In genomic region chr6:52271852-52272460, GRCh38 we compare ENCODE assay signal across 1 cellular context.
A peak's percentile ranks its signal among the peaks of the same experiment; 100 is the strongest.
TF ChIP-seq lines count a peak whose summit lies in the region.

No MANE protein-coding gene starts in this region.

TF ChIP-seq in HepG2, 621 proteins besides CTCF, POLR2A, EP300 and RAD21:
- no peak for TF ChIP-seq ZSCAN30 (CRISPR knock-in tag; IDR thresholded peaks at IDR 0.05)
- no peak for TF ChIP-seq ZNF761 (CRISPR knock-in tag; conservative IDR thresholded peaks at IDR 0.05)
- TF ChIP-seq RXRB (CRISPR knock-in tag; IDR thresholded peaks at IDR 0.05; ENCODE audit: borderline replicate concordance): peak; percentile 22; the same call in 1 of the 2 replicates
- no peak for TF ChIP-seq CREB1 (IDR thresholded peaks at IDR 0.05)
- 0 out of 2 replicates have a peak, but pooled peaks have one; percentile 46 for TF ChIP-seq CREB1 (CRISPR knock-in tag; IDR thresholded peaks at IDR 0.05)
- peak; percentile 15; the same call in 1 of the 2 replicates for TF ChIP-seq RBFOX2 (IDR thresholded peaks at IDR 0.05; ENCODE audit: low read depth, low read length)
- TF ChIP-seq KAT8 (CRISPR knock-in tag; IDR thresholded peaks at IDR 0.05): peak; percentile 36; the same call in 1 of the 2 replicates
- TF ChIP-seq ZMAT3 (CRISPR knock-in tag; conservative IDR thresholded peaks at IDR 0.05): no peak
- peak; percentile 31; the same call in 1 of the 2 replicates for TF ChIP-seq RARA (CRISPR knock-in tag; IDR thresholded peaks at IDR 0.05)
- TF ChIP-seq THAP11 (CRISPR knock-in tag; IDR thresholded peaks at IDR 0.05): 0 out of 2 replicates have a peak, but pooled peaks have one; percentile 42
- TF ChIP-seq ZNF10 (CRISPR knock-in tag; IDR thresholded peaks at IDR 0.05; ENCODE audit: borderline replicate concordance, low read depth): no peak
- TF ChIP-seq ARID5B (CRISPR knock-in tag; IDR thresholded peaks at IDR 0.05): peak; percentile 45
- TF ChIP-seq SAP130 (CRISPR knock-in tag; IDR thresholded peaks at IDR 0.05; ENCODE audit: low read depth): peak; percentile 24; the same call in 1 of the 2 replicates
- TF ChIP-seq ETV5 (CRISPR knock-in tag; IDR thresholded peaks at IDR 0.05; ENCODE audit: borderline replicate concordance): peak; percentile 21; the same call in 1 of the 2 replicates
- TF ChIP-seq, protein P1, sequence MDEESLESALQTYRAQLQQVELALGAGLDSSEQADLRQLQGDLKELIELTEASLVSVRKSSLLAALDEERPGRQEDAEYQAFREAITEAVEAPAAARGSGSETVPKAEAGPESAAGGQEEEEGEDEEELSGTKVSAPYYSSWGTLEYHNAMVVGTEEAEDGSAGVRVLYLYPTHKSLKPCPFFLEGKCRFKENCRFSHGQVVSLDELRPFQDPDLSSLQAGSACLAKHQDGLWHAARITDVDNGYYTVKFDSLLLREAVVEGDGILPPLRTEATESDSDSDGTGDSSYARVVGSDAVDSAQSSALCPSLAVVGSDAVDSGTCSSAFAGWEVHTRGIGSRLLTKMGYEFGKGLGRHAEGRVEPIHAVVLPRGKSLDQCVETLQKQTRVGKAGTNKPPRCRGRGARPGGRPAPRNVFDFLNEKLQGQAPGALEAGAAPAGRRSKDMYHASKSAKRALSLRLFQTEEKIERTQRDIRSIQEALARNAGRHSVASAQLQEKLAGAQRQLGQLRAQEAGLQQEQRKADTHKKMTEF (CRISPR knock-in tag; IDR thresholded peaks at IDR 0.05): peak; percentile 45; the same call in 1 of the 2 replicates
- TF ChIP-seq YEATS2 (CRISPR knock-in tag; IDR thresholded peaks at IDR 0.05; ENCODE audit: borderline replicate concordance): 0 out of 2 replicates have a peak, but pooled peaks have one; percentile 18
- TF ChIP-seq NCOA2 (CRISPR knock-in tag; IDR thresholded peaks at IDR 0.05): peak; percentile 75; the same call in 1 of the 2 replicates
- no peak for TF ChIP-seq ZNF619 (CRISPR knock-in tag; IDR thresholded peaks at IDR 0.05)
- peak; percentile 71 for TF ChIP-seq FOSL2 (CRISPR knock-in tag; IDR thresholded peaks at IDR 0.05)
- peak; percentile 60; the same call in 1 of the 2 replicates for TF ChIP-seq FOXA3 (CRISPR knock-in tag; IDR thresholded peaks at IDR 0.05)
- TF ChIP-seq, protein P2, sequence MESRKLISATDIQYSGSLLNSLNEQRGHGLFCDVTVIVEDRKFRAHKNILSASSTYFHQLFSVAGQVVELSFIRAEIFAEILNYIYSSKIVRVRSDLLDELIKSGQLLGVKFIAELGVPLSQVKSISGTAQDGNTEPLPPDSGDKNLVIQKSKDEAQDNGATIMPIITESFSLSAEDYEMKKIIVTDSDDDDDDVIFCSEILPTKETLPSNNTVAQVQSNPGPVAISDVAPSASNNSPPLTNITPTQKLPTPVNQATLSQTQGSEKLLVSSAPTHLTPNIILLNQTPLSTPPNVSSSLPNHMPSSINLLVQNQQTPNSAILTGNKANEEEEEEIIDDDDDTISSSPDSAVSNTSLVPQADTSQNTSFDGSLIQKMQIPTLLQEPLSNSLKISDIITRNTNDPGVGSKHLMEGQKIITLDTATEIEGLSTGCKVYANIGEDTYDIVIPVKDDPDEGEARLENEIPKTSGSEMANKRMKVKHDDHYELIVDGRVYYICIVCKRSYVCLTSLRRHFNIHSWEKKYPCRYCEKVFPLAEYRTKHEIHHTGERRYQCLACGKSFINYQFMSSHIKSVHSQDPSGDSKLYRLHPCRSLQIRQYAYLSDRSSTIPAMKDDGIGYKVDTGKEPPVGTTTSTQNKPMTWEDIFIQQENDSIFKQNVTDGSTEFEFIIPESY (CRISPR knock-in tag; IDR thresholded peaks at IDR 0.05): 0 out of 2 replicates have a peak, but pooled peaks have one; percentile 9
- TF ChIP-seq, protein P3, sequence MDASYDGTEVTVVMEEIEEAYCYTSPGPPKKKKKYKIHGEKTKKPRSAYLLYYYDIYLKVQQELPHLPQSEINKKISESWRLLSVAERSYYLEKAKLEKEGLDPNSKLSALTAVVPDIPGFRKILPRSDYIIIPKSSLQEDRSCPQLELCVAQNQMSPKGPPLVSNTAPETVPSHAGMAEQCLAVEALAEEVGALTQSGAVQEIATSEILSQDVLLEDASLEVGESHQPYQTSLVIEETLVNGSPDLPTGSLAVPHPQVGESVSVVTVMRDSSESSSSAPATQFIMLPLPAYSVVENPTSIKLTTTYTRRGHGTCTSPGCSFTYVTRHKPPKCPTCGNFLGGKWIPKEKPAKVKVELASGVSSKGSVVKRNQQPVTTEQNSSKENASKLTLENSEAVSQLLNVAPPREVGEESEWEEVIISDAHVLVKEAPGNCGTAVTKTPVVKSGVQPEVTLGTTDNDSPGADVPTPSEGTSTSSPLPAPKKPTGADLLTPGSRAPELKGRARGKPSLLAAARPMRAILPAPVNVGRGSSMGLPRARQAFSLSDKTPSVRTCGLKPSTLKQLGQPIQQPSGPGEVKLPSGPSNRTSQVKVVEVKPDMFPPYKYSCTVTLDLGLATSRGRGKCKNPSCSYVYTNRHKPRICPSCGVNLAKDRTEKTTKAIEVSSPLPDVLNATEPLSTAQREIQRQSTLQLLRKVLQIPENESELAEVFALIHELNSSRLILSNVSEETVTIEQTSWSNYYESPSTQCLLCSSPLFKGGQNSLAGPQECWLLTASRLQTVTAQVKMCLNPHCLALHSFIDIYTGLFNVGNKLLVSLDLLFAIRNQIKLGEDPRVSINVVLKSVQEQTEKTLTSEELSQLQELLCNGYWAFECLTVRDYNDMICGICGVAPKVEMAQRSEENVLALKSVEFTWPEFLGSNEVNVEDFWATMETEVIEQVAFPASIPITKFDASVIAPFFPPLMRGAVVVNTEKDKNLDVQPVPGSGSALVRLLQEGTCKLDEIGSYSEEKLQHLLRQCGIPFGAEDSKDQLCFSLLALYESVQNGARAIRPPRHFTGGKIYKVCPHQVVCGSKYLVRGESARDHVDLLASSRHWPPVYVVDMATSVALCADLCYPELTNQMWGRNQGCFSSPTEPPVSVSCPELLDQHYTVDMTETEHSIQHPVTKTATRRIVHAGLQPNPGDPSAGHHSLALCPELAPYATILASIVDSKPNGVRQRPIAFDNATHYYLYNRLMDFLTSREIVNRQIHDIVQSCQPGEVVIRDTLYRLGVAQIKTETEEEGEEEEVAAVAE (CRISPR knock-in tag; IDR thresholded peaks at IDR 0.05; ENCODE audit: borderline replicate concordance): 0 out of 2 replicates have a peak, but pooled peaks have one; percentile 9
- peak; percentile 63; the same call in 1 of the 2 replicates for TF ChIP-seq ELF3 (CRISPR knock-in tag; IDR thresholded peaks at IDR 0.05)
